In genomic region chr9:129023036-129023907, GRCh38 we compare ENCODE assay signal across 1 cellular context.
TF ChIP-seq lines count a peak whose summit lies in the region.

No MANE protein-coding gene starts in this region.

TF ChIP-seq in GM23338, 12 proteins besides CTCF, POLR2A, EP300 and RAD21 (continued from another document):
- TF ChIP-seq ZNF462 (CRISPR knock-in tag; IDR thresholded peaks at IDR 0.05) = no peak
